ENCODE assay signal across 6 cellular contexts in the genomic region with DNA sequence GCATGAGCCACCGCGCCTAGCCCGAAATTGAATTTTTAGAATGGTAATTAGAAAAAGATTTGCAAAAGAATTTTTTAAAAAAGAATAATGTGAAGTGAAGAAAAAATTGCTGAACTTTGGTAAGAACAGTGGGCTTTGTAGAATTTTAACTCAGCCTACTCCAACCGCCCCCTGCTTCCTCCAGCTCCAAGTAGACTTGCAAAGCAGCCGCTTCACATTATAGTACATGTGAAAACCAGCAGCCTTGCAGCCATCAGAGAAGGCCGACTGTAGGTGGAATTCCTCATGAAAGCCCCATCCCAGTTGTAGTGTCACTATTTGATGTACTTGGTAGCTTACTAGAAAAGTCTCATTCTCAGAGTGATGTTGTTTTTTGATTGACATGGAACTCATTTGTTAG.
"Had no signal": no experiment of that assay in that cellular context is flagged by ENCODE, and none has a peak within 500 bp of the region (broad histone marks: within the 10 kb centered on the region; RNA-seq: fewer than 3 reads in every experiment).

No MANE protein-coding gene starts in this region.

- H3K27ac ChIP-seq: GM23248, HL-60 had no signal

- H3K4me3 ChIP-seq: GM23248, HAP-1 had no signal

- DNase-seq: GM23248, GOT3, H7, HFFc6 had no signal

- H3K36me3 ChIP-seq: HAP-1 had no signal

- H3K9me3 ChIP-seq: HAP-1 had no signal

- H3K4me1 ChIP-seq: HAP-1 had no signal

- H2AFZ ChIP-seq: GM23248 had no signal
